In genomic region chr2:127048969-127049897, GRCh38 we compare ENCODE assay signal across 13 cellular contexts. TPM values are rescaled to one million over a fixed set of nuclear protein-coding genes. Genes with fewer than 3 reads are reported as not detected.
DNase-seq lines count a peak whose midpoint lies in the region; ATAC-seq and TF ChIP-seq lines count a peak whose summit lies in the region.
"Had no signal": no experiment of that assay in that cellular context is flagged by ENCODE, and none has a peak within 500 bp of the region (broad histone marks: within the 10 kb centered on the region; RNA-seq: fewer than 3 reads in every experiment).

No MANE protein-coding gene starts in this region.

- in situ Hi-C loops in GM13977 (cut with MboI; ENCODE audit: low pct_unique_long_range_greater_than_20kb, low sequenced_read_pairs, unreplicated experiment): no loop called here

- no peaks in the 10 kb centered on the region for H3K9me3 Mint-ChIP-seq in activated CD4-positive, alpha-beta T cell treated with anti-CD3 and anti-CD28 coated beads for 36 hours (ENCODE audit: low read depth)
- H3K9me3 Mint-ChIP-seq: CD8-positive, alpha-beta T cell; T-cell had no signal

- H3K79me2 ChIP-seq in hepatocyte: no peaks in the 10 kb centered on the region

- no peaks in the 10 kb centered on the region for H3K9me3 ChIP-seq in hepatocyte (ENCODE audit: low read depth)
- H3K9me3 ChIP-seq in skeletal muscle tissue (ENCODE audit: control insufficient read depth in 3 of 3, low read length in 3 of 3): no peaks in the 10 kb centered on the region
- H3K9me3 ChIP-seq in T-helper 17 cell (ENCODE audit: control insufficient read depth, low read length, poor library complexity, severe bottlenecking): no peaks in the 10 kb centered on the region
- H3K9me3 ChIP-seq: body of pancreas, tibial artery had no signal

- intact Hi-C loops in activated CD4-positive, alpha-beta T cell treated with anti-CD3 and anti-CD28 coated beads for 36 hours (cut with DNase I, micrococcal nuclease): no loop called here

- H3K27ac ChIP-seq in hepatocyte (peak overlapping the region; percentile 67), skeletal muscle tissue (ENCODE audit: low read depth, low read length) (peak overlapping the region; percentile 34)
- H3K27ac ChIP-seq: body of pancreas, tibial artery had no signal

- H3K27me3 Mint-ChIP-seq in activated CD4-positive, alpha-beta T cell treated with anti-CD3 and anti-CD28 coated beads for 36 hours: no peaks in the 10 kb centered on the region
- no peaks in the 10 kb centered on the region for H3K27me3 Mint-ChIP-seq in T-helper 17 cell
- H3K27me3 Mint-ChIP-seq: T-cell had no signal

- H3K4me1 ChIP-seq in hepatocyte (ENCODE audit: insufficient read depth) (peaks cover 8% of the 10 kb centered on the region), skeletal muscle tissue (ENCODE audit: control insufficient read depth in 3 of 3, insufficient read depth in 3 of 3, low read length in 3 of 3) (peaks cover 58 to 87% (median 79%) of the 10 kb centered on the region in 3 donors)

- no peak overlapping the region for H3K27ac Mint-ChIP-seq in activated CD4-positive, alpha-beta T cell treated with anti-CD3 and anti-CD28 coated beads for 36 hours
- no peak overlapping the region for H3K27ac Mint-ChIP-seq in T-helper 17 cell
- H3K27ac Mint-ChIP-seq: CD8-positive, alpha-beta T cell; T-cell had no signal

- peak overlapping the region in 1 of 3 donors; percentile 33 for H3K9ac ChIP-seq in skeletal muscle tissue (ENCODE audit: low read depth in 1 of 3, low read length in 3 of 3)

- H3K36me3 ChIP-seq in hepatocyte (replicated peaks; ENCODE audit: insufficient read depth, low read depth) (no peaks in the 10 kb centered on the region), skeletal muscle tissue (ENCODE audit: control insufficient read depth in 3 of 3, insufficient read depth in 3 of 3, low read length in 3 of 3) (peaks cover 22 to 29% (median 28%) of the 10 kb centered on the region in 3 donors)

- H4K20me1 ChIP-seq in hepatocyte (ENCODE audit: insufficient read depth, poor library complexity, severe bottlenecking): no peaks in the 10 kb centered on the region

- H3K4me3 Mint-ChIP-seq in activated CD4-positive, alpha-beta T cell treated with anti-CD3 and anti-CD28 coated beads for 36 hours: no peak overlapping the region
- no peak overlapping the region for H3K4me3 Mint-ChIP-seq in T-helper 17 cell
- H3K4me3 Mint-ChIP-seq: CD8-positive, alpha-beta T cell; T-cell had no signal

- POLR2A ChIA-PET in activated CD4-positive, alpha-beta T cell treated with anti-CD3 and anti-CD28 coated beads for 36 hours (lab: Charles Lee): no interaction called here

- H3K4me2 ChIP-seq in hepatocyte: no peak overlapping the region

- peak; percentile 2 for DNase-seq in activated CD4-positive, alpha-beta T cell treated with anti-CD3 and anti-CD28 coated beads for 36 hours
- no peak for DNase-seq in activated CD4-positive, alpha-beta T cell treated with anti-CD3 and anti-CD28 coated beads, Interleukin-2, amount 50 U/mL, for 1 hour
- DNase-seq in GM13977 (ENCODE audit: low spot score) (peak; percentile 36), hepatocyte (ENCODE audit: low spot score) (no peak), NCI-H82 treated with DMSO at 0.1 percent for 48 hours (lab: John Stamatoyannopoulos, UW; ENCODE audit: unreplicated experiment) (no peak), T-helper 17 cell (no peak), T-helper 1 cell (no peak)

- WGBS in hepatocyte (ENCODE audit: low lambda C conversion rate, missing lambda C conversion rate): 92% methylated on average over 15 of the region's 15 CpGs

- peaks cover 2% of the 10 kb centered on the region for H3K36me3 Mint-ChIP-seq in activated CD4-positive, alpha-beta T cell treated with anti-CD3 and anti-CD28 coated beads for 36 hours (ENCODE audit: low read depth)
- H3K36me3 Mint-ChIP-seq in T-helper 17 cell (ENCODE audit: low read depth): no peaks in the 10 kb centered on the region

- peaks cover 2% of the 10 kb centered on the region for H3K4me1 Mint-ChIP-seq in activated CD4-positive, alpha-beta T cell treated with anti-CD3 and anti-CD28 coated beads for 36 hours
- peaks cover 8% of the 10 kb centered on the region for H3K4me1 Mint-ChIP-seq in T-helper 17 cell

- H3K9me2 ChIP-seq in hepatocyte (replicated peaks; ENCODE audit: insufficient read depth): no peaks in the 10 kb centered on the region

- TF ChIP-seq CTCF in GM13977 (IDR thresholded peaks at IDR 0.05; ENCODE audit: extremely low read depth, insufficient read depth, missing control alignments) (no peak), hepatocyte (IDR thresholded peaks at IDR 0.05; ENCODE audit: poor library complexity) (no peak)

- CTCF ChIA-PET in activated CD4-positive, alpha-beta T cell treated with anti-CD3 and anti-CD28 coated beads for 36 hours (lab: Charles Lee): interaction anchor here (0.5 to 1.0 kb wide), 7 partner anchors 10 to 839 kb away, joined by 3 to 5 read pairs (median 3); no protein-coding TSS in a partner anchor

- no peak for ATAC-seq in activated CD4-positive, alpha-beta T cell treated with anti-CD3 and anti-CD28 coated beads for 36 hours
- ATAC-seq in T-helper 17 cell: no peak
- ATAC-seq: body of pancreas had no signal

- H3K4me3 ChIP-seq in hepatocyte (no peak overlapping the region), skeletal muscle tissue (ENCODE audit: low read length in 3 of 3) (no peak overlapping the region)
- H3K4me3 ChIP-seq: body of pancreas, GM12878, tibial artery had no signal

- H3K27me3 ChIP-seq in hepatocyte: no peaks in the 10 kb centered on the region
- H3K27me3 ChIP-seq in skeletal muscle tissue (ENCODE audit: control insufficient read depth in 3 of 3, insufficient read depth in 3 of 3, low read length in 3 of 3): no peaks in the 10 kb centered on the region
- H3K27me3 ChIP-seq: body of pancreas had no signal

- H2AFZ ChIP-seq in hepatocyte: no peak overlapping the region

RNA-seq across cellular contexts. Expression of gene BIN1, which starts 57.7 kb away (rescaled TPM):
- 10 to 100 TPM; 65.2 to 71.0 TPM for total RNA-seq in activated CD4-positive, alpha-beta T cell treated with anti-CD3 and anti-CD28 coated beads for 36 hours
- total RNA-seq in hepatocyte: 107 and 109 TPM in 2 replicates
- 113 and 122 TPM in 2 replicates for polyA plus RNA-seq in hepatocyte
- total RNA-seq in skeletal muscle tissue: 597 TPM
- total RNA-seq in T-helper 17 cell: 100 to 1,000 TPM; 132 to 133 TPM

Comparison
In these comparisons a context has a peak if more than half of its experiments do, and no peak if none do; other contexts are left out.
1. DNase-seq: peak in activated CD4-positive, alpha-beta T cell treated with anti-CD3 and anti-CD28 coated beads for 36 hours (single experiment) and GM13977 (single experiment); none in activated CD4-positive, alpha-beta T cell treated with anti-CD3 and anti-CD28 coated beads, Interleukin-2, amount 50 U/mL, for 1 hour (single experiment), hepatocyte (single experiment), NCI-H82 treated with DMSO at 0.1 percent for 48 hours (single experiment), T-helper 17 cell (0 of 3) and T-helper 1 cell (0 of 5).